ENCODE assay signal across 8 cellular contexts in the genomic region with DNA sequence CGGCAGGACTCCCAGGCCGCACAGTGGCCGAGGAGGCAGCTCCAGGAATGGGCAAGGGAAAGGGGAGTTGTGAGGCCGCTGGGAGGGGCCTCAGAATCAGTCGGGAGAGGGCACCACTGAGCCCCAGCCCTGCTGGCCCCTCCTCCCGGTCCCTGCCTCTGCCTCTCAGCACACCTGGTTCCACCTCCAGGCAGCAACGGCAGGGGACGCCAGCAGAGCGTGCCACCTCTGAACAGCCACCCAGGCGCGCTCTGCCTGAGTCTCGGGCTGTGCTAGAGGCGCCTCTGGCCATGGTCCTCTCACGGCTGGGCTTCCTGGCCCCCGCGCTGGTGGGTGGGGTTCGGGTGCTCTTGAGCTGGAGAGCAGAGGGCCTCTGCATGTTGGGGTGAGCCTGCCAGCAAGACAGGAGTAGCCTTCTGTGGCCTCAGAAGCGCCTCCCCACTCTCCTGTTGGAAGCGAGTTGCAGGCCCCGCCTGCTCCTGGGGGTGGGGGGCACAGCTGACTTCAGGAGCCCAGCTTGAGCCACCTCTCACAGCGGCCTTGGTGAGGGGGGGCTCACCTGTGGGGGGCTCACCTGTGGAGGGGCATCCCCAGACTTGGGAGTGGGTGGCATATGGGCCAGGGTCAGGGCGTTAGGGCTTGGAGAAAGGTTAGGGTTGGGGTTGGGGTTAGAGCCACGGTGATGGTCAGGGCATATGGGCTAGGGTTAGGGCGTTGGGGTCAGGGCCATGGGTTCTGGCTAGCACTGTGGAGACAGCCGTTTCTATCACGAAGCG. TPM values are rescaled to one million over a fixed set of nuclear protein-coding genes. Genes with fewer than 3 reads are reported as not detected.
A peak's percentile ranks its signal among the peaks of the same experiment; 100 is the strongest.
DNase-seq lines count a peak whose midpoint lies in the region; ATAC-seq and TF ChIP-seq lines count a peak whose summit lies in the region.

No MANE protein-coding gene starts in this region.

- H3K9me3 ChIP-seq in Peyer's patch = no peaks in the 10 kb centered on the region
- H3K9me3 ChIP-seq in right cardiac atrium (ENCODE audit: control insufficient read depth, low read length) = no peaks in the 10 kb centered on the region
- no peaks in the 10 kb centered on the region for H3K9me3 ChIP-seq in uterus

- peak; percentile 93 for DNase-seq in GM10266 (ENCODE audit: extremely low spot score)
- DNase-seq in Peyer's patch = peak in 1 of 3 donors; percentile 72
- DNase-seq in right cardiac atrium = peak in 2 of 3 donors; percentile 39 to 64
- peak in 1 of 2 donors; percentile 47 for DNase-seq in uterus
- DNase-seq in GF-D8 (lab: John Stamatoyannopoulos, UW) = no peak

- TF ChIP-seq CTCF in 22Rv1 (IDR thresholded peaks at IDR 0.05) = peak; percentile 32
- TF ChIP-seq CTCF in GM10266 (IDR thresholded peaks at IDR 0.05; ENCODE audit: control insufficient read depth, insufficient read depth, low read depth, missing control alignments) = peak; percentile 62
- peak in 4 of 6 experiments; percentile 24 to 60 (median 28) for TF ChIP-seq CTCF in Peyer's patch (IDR thresholded peaks at IDR 0.05)
- peak; percentile 20 to 43 (median 33) for TF ChIP-seq CTCF in uterus (IDR thresholded peaks at IDR 0.05)

- 42% methylated on average over 27 of the region's 27 CpGs for WGBS in right cardiac atrium

- TF ChIP-seq POLR2A in Peyer's patch (IDR thresholded peaks at IDR 0.05) (no peak), uterus (IDR thresholded peaks at IDR 0.05) (no peak)

- intact Hi-C loops in right cardiac atrium (cut with DNase I) = no loop called here
- intact Hi-C loops in uterus (cut with DNase I; ENCODE audit: low total_unique reads) = no loop called here

- H3K4me1 ChIP-seq in Peyer's patch (peaks cover 0 to 17% (median 1%) of the 10 kb centered on the region in 4 donors), right cardiac atrium (ENCODE audit: control insufficient read depth, insufficient read depth, low read length) (no peaks in the 10 kb centered on the region), uterus (peaks cover 0 to 7% of the 10 kb centered on the region in 2 donors)

- no peak for ATAC-seq in right cardiac atrium
- no peak for ATAC-seq in GM19455 (IDR thresholded peaks at IDR 0.05; ENCODE audit: unreplicated experiment)
- ATAC-seq in HG03432 (IDR thresholded peaks at IDR 0.05; ENCODE audit: unreplicated experiment) = no peak

- H3K36me3 ChIP-seq in Peyer's patch (no peaks in the 10 kb centered on the region), uterus (no peaks in the 10 kb centered on the region)

- H3K27ac ChIP-seq in 22Rv1 (no peak overlapping the region), Peyer's patch (no peak overlapping the region), right cardiac atrium (ENCODE audit: low read length) (no peak overlapping the region), uterus (no peak overlapping the region)

- H3K4me3 ChIP-seq in Peyer's patch (no peak overlapping the region), right cardiac atrium (ENCODE audit: low read length) (no peak overlapping the region), uterus (no peak overlapping the region)

- H3K27me3 ChIP-seq in Peyer's patch (no peaks in the 10 kb centered on the region), right cardiac atrium (ENCODE audit: control insufficient read depth, insufficient read depth) (no peaks in the 10 kb centered on the region), uterus (no peaks in the 10 kb centered on the region)

RNA-seq across cellular contexts. Expression of a gene that starts 32.8 kb away (rescaled TPM):
- 10 to 100 TPM; 34.7 to 50.4 (median 40.5) TPM for total RNA-seq in Peyer's patch
- 10 to 100 TPM; 35.0 to 45.0 (median 42.0) TPM for total RNA-seq in right cardiac atrium
- 40.0 TPM for polyA plus RNA-seq in right cardiac atrium
- 10 to 100 TPM; 17.1 to 72.6 (median 23.6) TPM for total RNA-seq in uterus
